ENCODE assay signal across 9 cellular contexts in genomic region chr11:24386551-24387404, GRCh38.
DNase-seq lines count a peak whose midpoint lies in the region; ATAC-seq, FAIRE-seq and TF ChIP-seq lines count a peak whose summit lies in the region.
"Had no signal": no experiment of that assay in that cellular context is flagged by ENCODE, and none has a peak within 500 bp of the region (broad histone marks: within the 10 kb centered on the region; RNA-seq: fewer than 3 reads in every experiment).

No MANE protein-coding gene starts in this region.

- H3K27me3 ChIP-seq in ascending aorta (no peaks in the 10 kb centered on the region), ovary (no peaks in the 10 kb centered on the region)

- H3K4me3 Mint-ChIP-seq in WTC11, result no peak overlapping the region

- H3K36me3 ChIP-seq in ascending aorta, result no peaks in the 10 kb centered on the region
- no peaks in the 10 kb centered on the region for H3K36me3 ChIP-seq in ovary

- TF ChIP-seq EP300 in ovary (IDR thresholded peaks at IDR 0.05), result no peak

- 57 to 67% (median 59%) methylated on average over 6 of the region's 6 CpGs for WGBS in ovary, 3 donors

- TF ChIP-seq CTCF in D721Med (IDR thresholded peaks at IDR 0.05; ENCODE audit: insufficient read depth, missing control alignments) (peak; percentile 52), LNCAP (IDR thresholded peaks at IDR 0.05) (peak; percentile 44; the same call in 1 of the 2 replicates), WTC11 (IDR thresholded peaks at IDR 0.05) (peak; percentile 23; the same call in 1 of the 2 replicates), ascending aorta (IDR thresholded peaks at IDR 0.05) (peak in 1 of 3 experiments; percentile 16), ovary (IDR thresholded peaks at IDR 0.05) (no peak)

- H3K4me1 Mint-ChIP-seq in WTC11, result 0 out of 2 replicates have a peak, but pooled peaks cover 2% of the 10 kb centered on the region

- no peak overlapping the region for H3K27ac Mint-ChIP-seq in WTC11

- ATAC-seq in WTC11 (peak; percentile 65), left colon (no peak), sciatic nerve (no peak)
- ATAC-seq: HCT116 had no signal

- peaks cover 2% of the 10 kb centered on the region; the same call in 1 of the 2 replicates for H3K36me3 Mint-ChIP-seq in WTC11

- no peak for DNase-seq in D721Med (ENCODE audit: insufficient read length, low spot score)
- DNase-seq in WTC11 (ENCODE audit: low spot score), result no peak
- DNase-seq in left kidney (ENCODE audit: low read depth, low spot score), result peak; percentile 70
- no peak for DNase-seq in ascending aorta (ENCODE audit: low spot score in 2 of 2)
- no peak for DNase-seq in left colon
- no peak for DNase-seq in ovary
- no peak for DNase-seq in sciatic nerve (ENCODE audit: low spot score)

- H3K27ac ChIP-seq in ascending aorta (no peak overlapping the region), ovary (no peak overlapping the region)

- no peak for FAIRE-seq in D721Med (lab: Jason Lieb, UNC)

- H3K4me1 ChIP-seq in ascending aorta (no peaks in the 10 kb centered on the region), ovary (ENCODE audit: insufficient read depth) (no peaks in the 10 kb centered on the region)

- CTCF ChIA-PET in WTC11 (lab: Charles Lee), result interaction anchor here (1.0 to 1.3 kb wide), 2 partner anchors 846 to 1365 kb away, joined by 4 to 9 read pairs; no protein-coding TSS in a partner anchor

- no peaks in the 10 kb centered on the region for H3K27me3 Mint-ChIP-seq in WTC11 (ENCODE audit: low read depth)

- 0 out of 2 replicates have a peak, but pooled peaks cover 3% of the 10 kb centered on the region for H3K9me3 Mint-ChIP-seq in WTC11

- H3K9me3 ChIP-seq in ascending aorta (no peaks in the 10 kb centered on the region), ovary (no peaks in the 10 kb centered on the region)

- POLR2A ChIA-PET in WTC11 (lab: Charles Lee), result no interaction called here

- H3K4me3 ChIP-seq in ascending aorta, result no peak overlapping the region
- H3K4me3 ChIP-seq in ovary, result no peak overlapping the region

- intact Hi-C loops in ascending aorta (cut with DNase I) (no loop called here), left colon (cut with DNase I, micrococcal nuclease) (loop anchor here in 1 of 2 donors (10.0 kb wide), 1 partner anchor 852 kb away; no protein-coding TSS in a partner anchor), ovary (cut with DNase I) (no loop called here), sciatic nerve (cut with DNase I) (no loop called here)

- no peak for TF ChIP-seq POLR2A in ovary (IDR thresholded peaks at IDR 0.05)

TF ChIP-seq in WTC11, 78 proteins besides CTCF, POLR2A, EP300 and RAD21:
- TF ChIP-seq GABPB1 (CRISPR knock-in tag; IDR thresholded peaks at IDR 0.05) (no peak), OVOL2 (CRISPR knock-in tag; IDR thresholded peaks at IDR 0.05; ENCODE audit: borderline replicate concordance) (no peak), ATF3 (CRISPR knock-in tag; conservative IDR thresholded peaks at IDR 0.05) (no peak), CDX4 (CRISPR knock-in tag; IDR thresholded peaks at IDR 0.05; ENCODE audit: borderline replicate concordance) (no peak), ZMAT4 (CRISPR knock-in tag; IDR thresholded peaks at IDR 0.05) (no peak), ATF6 (CRISPR knock-in tag; IDR thresholded peaks at IDR 0.05) (no peak), CREM (CRISPR knock-in tag; IDR thresholded peaks at IDR 0.05) (no peak), AFF4 (CRISPR knock-in tag; IDR thresholded peaks at IDR 0.05; ENCODE audit: borderline replicate concordance) (no peak), PREB (CRISPR knock-in tag; IDR thresholded peaks at IDR 0.05; ENCODE audit: borderline replicate concordance) (no peak), MXD4 (CRISPR knock-in tag; IDR thresholded peaks at IDR 0.05; ENCODE audit: borderline replicate concordance) (no peak), ERG (CRISPR knock-in tag; IDR thresholded peaks at IDR 0.05) (no peak), ZNF138 (CRISPR knock-in tag; conservative IDR thresholded peaks at IDR 0.05) (no peak), SOX15 (CRISPR knock-in tag; IDR thresholded peaks at IDR 0.05) (no peak), MYBL2 (CRISPR knock-in tag; IDR thresholded peaks at IDR 0.05) (no peak), SMAD3 (CRISPR knock-in tag; IDR thresholded peaks at IDR 0.05; ENCODE audit: borderline replicate concordance) (no peak)

Comparison
In these comparisons a context has a peak if more than half of its experiments do, and no peak if none do; other contexts are left out.
1. CTCF ChIP-seq: peak in D721Med (single experiment), LNCAP (single experiment) and WTC11 (single experiment); none in ovary (0 of 3).